In genomic region chr17:77609553-77610517, GRCh38 we compare ENCODE assay signal across 8 cellular contexts.
A peak's percentile ranks its signal among the peaks of the same experiment; 100 is the strongest.
DNase-seq lines count a peak whose midpoint lies in the region; ATAC-seq and TF ChIP-seq lines count a peak whose summit lies in the region.

No MANE protein-coding gene starts in this region.

- H3K9me3 ChIP-seq in CD8-positive, alpha-beta T cell (ENCODE audit: low read length), result no peaks in the 10 kb centered on the region
- H3K9me3 ChIP-seq in heart left ventricle, result no peaks in the 10 kb centered on the region

- DNase-seq in CD8-positive, alpha-beta T cell, result peak; percentile 34 to 81 (median 63)
- DNase-seq in T follicular helper cell (ENCODE audit: low read depth) (peak; percentile 47), pons (ENCODE audit: low spot score) (peak; percentile 24), dedifferentiated amniotic fluid mesenchymal stem cell (ENCODE audit: extremely low spot score) (no peak), heart left ventricle (no peak), NCI-H524 (lab: John Stamatoyannopoulos, UW) (no peak)
- peak; percentile 55 for DNase-seq in activated naive CD8-positive, alpha-beta T cell treated with anti-CD3 and anti-CD28 coated beads, Interleukin-2, amount 50 U/mL, for 16 hours (ENCODE audit: low read depth, low spot score)

- peak overlapping the region; percentile 78 for H3K4me3 Mint-ChIP-seq in CD8-positive, alpha-beta T cell

- TF ChIP-seq POLR2A in heart left ventricle (IDR thresholded peaks at IDR 0.05), result no peak

- no peaks in the 10 kb centered on the region for H3K36me3 Mint-ChIP-seq in CD8-positive, alpha-beta T cell

- CTCF ChIA-PET in CD8-positive, alpha-beta T cell (lab: Charles Lee), result interaction anchor here (0.9 to 2.6 kb wide), 2 partner anchors 10 to 36 kb away, joined by 3 to 11 read pairs; no protein-coding TSS in a partner anchor

- peak overlapping the region; percentile 90 for H3K27ac Mint-ChIP-seq in CD8-positive, alpha-beta T cell

- WGBS in heart left ventricle, 4 donors, result 80 to 83% (median 80%) methylated on average over 26 of the region's 26 CpGs

- intact Hi-C loops in CD8-positive, alpha-beta T cell (cut with DNase I, micrococcal nuclease), result loop anchor here (1.0 to 2.0 kb wide), 3 partner anchors 57 to 348 kb away; partner anchors contain the start of gene TNRC6C (in 1 of the 2)
- intact Hi-C loops in heart left ventricle (cut with DNase I), result loop anchor here in 1 of 10 donors (10.0 kb wide), 2 partner anchors 65 to 115 kb away; no protein-coding TSS in a partner anchor

- H3K4me3 ChIP-seq in CD8-positive, alpha-beta T cell (ENCODE audit: low read depth, low read length), result peak overlapping the region; percentile 23
- peak overlapping the region in 2 of 12 donors; percentile 1 to 37 for H3K4me3 ChIP-seq in heart left ventricle

- H3K27ac ChIP-seq in CD8-positive, alpha-beta T cell (ENCODE audit: low read depth, low read length), result peak overlapping the region; percentile 51
- peak overlapping the region in 3 of 12 donors; percentile 9 to 34 (median 32) for H3K27ac ChIP-seq in heart left ventricle

- POLR2A ChIA-PET in CD8-positive, alpha-beta T cell (lab: Charles Lee), result interaction anchor here (0.9 to 2.5 kb wide), 9 partner anchors 10 to 348 kb away, joined by 3 to 19 read pairs (median 3); partner anchors contain the start of gene TNRC6C

- ATAC-seq in CD8-positive, alpha-beta T cell, result peak; percentile 96
- ATAC-seq in heart left ventricle (no peak), GM18907 (IDR thresholded peaks at IDR 0.05; ENCODE audit: unreplicated experiment) (no peak)

- H3K27me3 Mint-ChIP-seq in CD8-positive, alpha-beta T cell (ENCODE audit: low read depth), result no peaks in the 10 kb centered on the region

- H3K36me3 ChIP-seq in CD8-positive, alpha-beta T cell (ENCODE audit: insufficient read depth, low read length), result no peaks in the 10 kb centered on the region
- H3K36me3 ChIP-seq in heart left ventricle, result no peaks in the 10 kb centered on the region

- no peaks in the 10 kb centered on the region for H3K27me3 ChIP-seq in CD8-positive, alpha-beta T cell (ENCODE audit: insufficient read depth, low read length)
- H3K27me3 ChIP-seq in heart left ventricle, result no peaks in the 10 kb centered on the region

- TF ChIP-seq CTCF in CD8-positive, alpha-beta T cell (IDR thresholded peaks at IDR 0.05), result no peak
- TF ChIP-seq CTCF in heart left ventricle (IDR thresholded peaks at IDR 0.05), result no peak

- H3K9me3 Mint-ChIP-seq in CD8-positive, alpha-beta T cell, result no peaks in the 10 kb centered on the region

- H3K4me1 Mint-ChIP-seq in CD8-positive, alpha-beta T cell (ENCODE audit: low read depth), result peaks cover 29% of the 10 kb centered on the region

- H3K4me1 ChIP-seq in CD8-positive, alpha-beta T cell (ENCODE audit: insufficient read depth, low read length), result peaks cover 22% of the 10 kb centered on the region
- H3K4me1 ChIP-seq in heart left ventricle, result peaks cover 0 to 15% (median 3%) of the 10 kb centered on the region in 12 donors

Comparison
In these comparisons a context has a peak if more than half of its experiments do, and no peak if none do; other contexts are left out.
1. DNase-seq: peak in CD8-positive, alpha-beta T cell (7 of 7), T follicular helper cell (single experiment), activated naive CD8-positive, alpha-beta T cell treated with anti-CD3 and anti-CD28 coated beads, Interleukin-2, amount 50 U/mL, for 16 hours (single experiment) and pons (single experiment); none in dedifferentiated amniotic fluid mesenchymal stem cell (single experiment), heart left ventricle (0 of 5) and NCI-H524 (0 of 2).